In genomic region chr7:140010194-140010895, GRCh38 we compare ENCODE assay signal across 31 cellular contexts. TPM values are rescaled to one million over a fixed set of nuclear protein-coding genes. Genes with fewer than 3 reads are reported as not detected.
A peak's percentile ranks its signal among the peaks of the same experiment; 100 is the strongest.
DNase-seq lines count a peak whose midpoint lies in the region; ATAC-seq and TF ChIP-seq lines count a peak whose summit lies in the region.
"Had no signal": no experiment of that assay in that cellular context is flagged by ENCODE, and none has a peak within 500 bp of the region (broad histone marks: within the 10 kb centered on the region; RNA-seq: fewer than 3 reads in every experiment).

No MANE protein-coding gene starts in this region.

- H3K27ac Mint-ChIP-seq in activated CD4-positive, alpha-beta T cell treated with anti-CD3 and anti-CD28 coated beads, Interleukin-2, amount 10 ng/mL, durations not matched to agents 24 days and 14 days, result no peak overlapping the region
- H3K27ac Mint-ChIP-seq: activated T-helper 2 cell treated with anti-CD3 and anti-CD28 coated beads, Interferon-gamma antibody, Interleukin-2, Interleukin-4, amounts not matched to agents 10 μg/mL and 5 μg/mL and 100 μg/mL, durations not matched to agents 14 hours and 24 hours and 36 hours had no signal

- H3K4me1 ChIP-seq in body of pancreas (peaks cover 22% of the 10 kb centered on the region), psoas muscle (no peaks in the 10 kb centered on the region)
- H3K4me1 ChIP-seq: esophagus squamous epithelium, foreskin keratinocyte, heart left ventricle, tibial artery had no signal

- H3K9me3 ChIP-seq in body of pancreas (no peaks in the 10 kb centered on the region), psoas muscle (no peaks in the 10 kb centered on the region)
- H3K9me3 ChIP-seq: esophagus squamous epithelium, heart left ventricle, tibial artery had no signal

- no peaks in the 10 kb centered on the region for H3K4me1 Mint-ChIP-seq in activated CD4-positive, alpha-beta T cell treated with anti-CD3 and anti-CD28 coated beads, Interleukin-2, amount 10 ng/mL, durations not matched to agents 24 days and 14 days

- intact Hi-C loops in cardiac septum (cut with DNase I), result no loop called here
- intact Hi-C loops in left cardiac atrium (cut with DNase I), result no loop called here
- intact Hi-C loops in body of pancreas (cut with DNase I), result no loop called here
- intact Hi-C loops in psoas muscle (cut with DNase I), result no loop called here
- intact Hi-C loops in activated CD4-positive, alpha-beta T cell treated with anti-CD3 and anti-CD28 coated beads, Interleukin-2, amount 10 ng/mL, durations not matched to agents 24 days and 14 days (cut with micrococcal nuclease), result no loop called here

- no peak overlapping the region for H3K4me3 Mint-ChIP-seq in activated CD4-positive, alpha-beta T cell treated with anti-CD3 and anti-CD28 coated beads, Interleukin-2, amount 10 ng/mL, durations not matched to agents 24 days and 14 days
- H3K4me3 Mint-ChIP-seq: neural crest cell had no signal

- H3K36me3 Mint-ChIP-seq in activated CD4-positive, alpha-beta T cell treated with anti-CD3 and anti-CD28 coated beads, Interleukin-2, amount 10 ng/mL, durations not matched to agents 24 days and 14 days (ENCODE audit: low read depth), result no peaks in the 10 kb centered on the region

- TF ChIP-seq CTCF in body of pancreas (IDR thresholded peaks at IDR 0.05), result no peak
- TF ChIP-seq CTCF in psoas muscle (IDR thresholded peaks at IDR 0.05), result no peak

- no peaks in the 10 kb centered on the region for H3K36me3 ChIP-seq in body of pancreas (replicated peaks in 1 of 2; ENCODE audit: insufficient read depth in 1 of 2, low read depth in 2 of 2)
- no peaks in the 10 kb centered on the region for H3K36me3 ChIP-seq in psoas muscle (ENCODE audit: insufficient read depth in 1 of 2, low read depth in 1 of 2)
- H3K36me3 ChIP-seq: brain microvascular endothelial cell, esophagus squamous epithelium, heart left ventricle, tibial artery had no signal

- H3K9me3 Mint-ChIP-seq in activated CD4-positive, alpha-beta T cell treated with anti-CD3 and anti-CD28 coated beads, Interleukin-2, amount 10 ng/mL, durations not matched to agents 24 days and 14 days, result no peaks in the 10 kb centered on the region
- H3K9me3 Mint-ChIP-seq: activated T-helper 2 cell treated with anti-CD3 and anti-CD28 coated beads, Interferon-gamma antibody, Interleukin-2, Interleukin-4, amounts not matched to agents 10 μg/mL and 5 μg/mL and 100 μg/mL, durations not matched to agents 14 hours and 24 hours and 36 hours; neural crest cell had no signal

- H3K4me3 ChIP-seq in body of pancreas (no peak overlapping the region), psoas muscle (no peak overlapping the region)
- H3K4me3 ChIP-seq: dorsolateral prefrontal cortex, esophagus squamous epithelium, heart left ventricle, SK-N-MC, tibial artery had no signal

- H3K27ac ChIP-seq in body of pancreas (peak overlapping the region in 3 of 4 donors; percentile 76 to 86 (median 84)), psoas muscle (no peak overlapping the region)
- H3K27ac ChIP-seq: brain microvascular endothelial cell, C4-2B, dorsolateral prefrontal cortex, esophagus squamous epithelium, foreskin keratinocyte, heart left ventricle, SK-N-MC, tibial artery had no signal

- no peaks in the 10 kb centered on the region for H3K27me3 ChIP-seq in body of pancreas
- H3K27me3 ChIP-seq in psoas muscle (ENCODE audit: insufficient read depth in 3 of 3, low read length in 2 of 3), result peaks cover 0 to 4% (median 0%) of the 10 kb centered on the region in 3 donors
- H3K27me3 ChIP-seq: dorsolateral prefrontal cortex, heart left ventricle had no signal

- H3K27me3 Mint-ChIP-seq in activated CD4-positive, alpha-beta T cell treated with anti-CD3 and anti-CD28 coated beads, Interleukin-2, amount 10 ng/mL, durations not matched to agents 24 days and 14 days, result peaks cover 2% of the 10 kb centered on the region

- WGBS in body of pancreas, 2 donors, result 40 to 51% methylated on average over 9 of the region's 9 CpGs
- WGBS in psoas muscle, 3 donors, result 69 to 76% (median 75%) methylated on average over 9 of the region's 9 CpGs

- ATAC-seq in left cardiac atrium (no peak), body of pancreas (peak; percentile 41), psoas muscle (no peak), GM21529 (IDR thresholded peaks at IDR 0.05; ENCODE audit: unreplicated experiment) (no peak)
- ATAC-seq: heart left ventricle, left ventricle myocardium superior, PC-3 had no signal

- TF ChIP-seq POLR2A in body of pancreas (IDR thresholded peaks at IDR 0.05), result no peak

- DNase-seq in cardiac septum (ENCODE audit: low spot score), result peak; percentile 26
- no peak for DNase-seq in left cardiac atrium
- peak; percentile 57 for DNase-seq in NCI-H69 (lab: John Stamatoyannopoulos, UW)
- peak in 3 of 4 donors; percentile 38 to 58 (median 48) for DNase-seq in body of pancreas
- no peak for DNase-seq in psoas muscle
- DNase-seq in activated CD4-positive, alpha-beta T cell treated with anti-CD3 and anti-CD28 coated beads, Interleukin-2, amount 10 ng/mL, durations not matched to agents 24 days and 14 days, result no peak
- DNase-seq: activated naive CD4-positive, alpha-beta T cell treated with anti-CD3 and anti-CD28 coated beads, Interleukin-2, amount 50 U/mL, for 16 hours; activated T-cell treated with anti-CD3 and anti-CD28 coated beads for 4 hours; brain microvascular endothelial cell; COR-L47; DND-41; esophagus squamous epithelium; foreskin keratinocyte; heart left ventricle; IMR-90; left ventricle myocardium superior; NCI-H187 treated with DMSO at 0.1 percent for 48 hours; NCI-H226; PC-3; posterior cingulate gyrus; right cardiac atrium; stimulated activated CD4-positive, alpha-beta T cell treated with anti-CD3 and anti-CD28 coated beads, Interleukin-12 subunit alpha, Interleukin-12 subunit beta, amount 100 ng/mL, for 4 hours; stimulated activated CD4-positive, alpha-beta T cell treated with anti-CD3 and anti-CD28 coated beads, Interleukin-2, amount 100 ng/mL, for 48 hours; T-helper 2 cell had no signal

RNA-seq across cellular contexts. Expression of gene PARP12, which starts 52.4 kb away (rescaled TPM):
- 12.5 TPM for total RNA-seq in cardiac septum
- total RNA-seq in left cardiac atrium, result 10 to 100 TPM; 15.1 to 25.5 TPM
- 10 to 100 TPM; 37.1 to 66.9 TPM for total RNA-seq in body of pancreas
- total RNA-seq in psoas muscle, result 1 to 10 TPM; 4.3 to 5.5 (median 5.0) TPM
- polyA plus RNA-seq in psoas muscle, result 1 to 10 TPM; 4.6 to 6.9 (median 5.2) TPM
- total RNA-seq in activated CD4-positive, alpha-beta T cell treated with anti-CD3 and anti-CD28 coated beads, Interleukin-2, amount 10 ng/mL, durations not matched to agents 24 days and 14 days, result 53.3 and 55.9 TPM in 2 replicates

Comparison
In these comparisons a context has a peak if more than half of its experiments do, and no peak if none do; other contexts are left out.
1. DNase-seq: peak in cardiac septum (single experiment), NCI-H69 (single experiment) and body of pancreas (3 of 4); none in left cardiac atrium (single experiment), psoas muscle (0 of 2) and activated CD4-positive, alpha-beta T cell treated with anti-CD3 and anti-CD28 coated beads, Interleukin-2, amount 10 ng/mL, durations not matched to agents 24 days and 14 days (single experiment).